In genomic region chr3:195245531-195245951, GRCh38 we compare ENCODE assay signal across 20 cellular contexts. TPM values are rescaled to one million over a fixed set of nuclear protein-coding genes. Genes with fewer than 3 reads are reported as not detected.
DNase-seq lines count a peak whose midpoint lies in the region; ATAC-seq and TF ChIP-seq lines count a peak whose summit lies in the region.
"Had no signal": no experiment of that assay in that cellular context is flagged by ENCODE, and none has a peak within 500 bp of the region (broad histone marks: within the 10 kb centered on the region; RNA-seq: fewer than 3 reads in every experiment).

No MANE protein-coding gene starts in this region.

- no peak for TF ChIP-seq POLR2A in sigmoid colon (IDR thresholded peaks at IDR 0.05)

- H3K9me3 ChIP-seq in SJCRH30 (replicated peaks) (no peaks in the 10 kb centered on the region), sigmoid colon (no peaks in the 10 kb centered on the region)
- H3K9me3 ChIP-seq: A549, Peyer's patch had no signal

- peaks cover 29% of the 10 kb centered on the region for H3K4me1 ChIP-seq in SJCRH30
- peaks cover 0 to 16% (median 11%) of the 10 kb centered on the region in 4 donors for H3K4me1 ChIP-seq in sigmoid colon
- H3K4me1 ChIP-seq: A549, Peyer's patch had no signal

- H3K36me3 ChIP-seq in SJCRH30 (no peaks in the 10 kb centered on the region; the same call in 1 of the 2 replicates), sigmoid colon (no peaks in the 10 kb centered on the region)
- H3K36me3 ChIP-seq: Peyer's patch had no signal

- intact Hi-C loops in sigmoid colon (cut with DNase I), result no loop called here

- peaks cover 7% of the 10 kb centered on the region for H3K36me3 Mint-ChIP-seq in activated T-helper 17 cell treated with anti-CD3 and anti-CD28 coated beads, Interleukin-2, amount 50 U/mL, for 72 hours (ENCODE audit: low read depth)

- H3K27ac ChIP-seq in SJCRH30 (peak overlapping the region; percentile 78), sigmoid colon (no peak overlapping the region)
- H3K27ac ChIP-seq: A549, Peyer's patch had no signal

- no peak overlapping the region for H3K4me3 Mint-ChIP-seq in activated T-helper 17 cell treated with anti-CD3 and anti-CD28 coated beads, Interleukin-2, amount 50 U/mL, for 72 hours
- H3K4me3 Mint-ChIP-seq: CD4-positive, alpha-beta memory T cell; HFFc6 had no signal

- H3K27me3 Mint-ChIP-seq in activated T-helper 17 cell treated with anti-CD3 and anti-CD28 coated beads, Interleukin-2, amount 50 U/mL, for 72 hours, result no peaks in the 10 kb centered on the region
- H3K27me3 Mint-ChIP-seq: CD4-positive, alpha-beta memory T cell had no signal

- H3K27me3 ChIP-seq in SJCRH30, result no peaks in the 10 kb centered on the region
- H3K27me3 ChIP-seq in sigmoid colon, result no peaks in the 10 kb centered on the region
- H3K27me3 ChIP-seq: Peyer's patch had no signal

- ATAC-seq in activated T-helper 17 cell treated with anti-CD3 and anti-CD28 coated beads, Interleukin-2, amount 50 U/mL, for 72 hours (replicated peaks), result no peak
- ATAC-seq in left lobe of liver (no peak), GM18909 (IDR thresholded peaks at IDR 0.05; ENCODE audit: poor library complexity, unreplicated experiment) (no peak)
- ATAC-seq: A549, HepG2 had no signal

- peaks cover 9% of the 10 kb centered on the region for H3K4me1 Mint-ChIP-seq in activated T-helper 17 cell treated with anti-CD3 and anti-CD28 coated beads, Interleukin-2, amount 50 U/mL, for 72 hours

- DNase-seq in SJCRH30 (peak; percentile 71 to 85), left lobe of liver (ENCODE audit: low spot score) (peak; percentile 37), DMS79 (lab: John Stamatoyannopoulos, UW) (no peak), DMS 273 (lab: John Stamatoyannopoulos, UW; ENCODE audit: unreplicated experiment) (no peak), sigmoid colon (no peak)
- DNase-seq in stimulated activated CD8-positive, alpha-beta memory T cell treated with anti-CD3 and anti-CD28 coated beads, Interleukin-4, amount 100 ng/mL, for 48 hours, result peak; percentile 19
- DNase-seq: CD4-positive, alpha-beta memory T cell; DMS53; H7; HFFc6; KBM-7; MV-4-11; NCI-H510A; NCI-H748 treated with DMSO at 0.1 percent for 48 hours; NK-92 treated with Interleukin-12 subunit alpha and Interleukin-12 subunit beta, amount 100 ng/mL, for 24 hours had no signal

- H3K9me3 Mint-ChIP-seq in activated T-helper 17 cell treated with anti-CD3 and anti-CD28 coated beads, Interleukin-2, amount 50 U/mL, for 72 hours, result no peaks in the 10 kb centered on the region
- H3K9me3 Mint-ChIP-seq: CD4-positive, alpha-beta memory T cell; HFFc6 had no signal

- H3K4me3 ChIP-seq in SJCRH30 (no peak overlapping the region), sigmoid colon (no peak overlapping the region)
- H3K4me3 ChIP-seq: A549, Peyer's patch had no signal

- TF ChIP-seq EP300 in sigmoid colon (IDR thresholded peaks at IDR 0.05), result no peak

- no peak for TF ChIP-seq CTCF in sigmoid colon (IDR thresholded peaks at IDR 0.05)

- 96 to 97% methylated on average over 16 of the region's 16 CpGs for WGBS in sigmoid colon, 2 donors

- H3K27ac Mint-ChIP-seq in activated T-helper 17 cell treated with anti-CD3 and anti-CD28 coated beads, Interleukin-2, amount 50 U/mL, for 72 hours, result peak overlapping the region; percentile 12
- H3K27ac Mint-ChIP-seq: HFFc6 had no signal

RNA-seq across cellular contexts. Expression of gene XXYLT1, which starts 25.4 kb away (rescaled TPM):
- 15.7 and 18.8 TPM in 2 replicates for total RNA-seq in SJCRH30 (2014; rRNA removed; shearing (Covaris generic))
- 1 to 10 TPM; 7.0 to 7.4 TPM for total RNA-seq in activated T-helper 17 cell treated with anti-CD3 and anti-CD28 coated beads, Interleukin-2, amount 50 U/mL, for 72 hours
- total RNA-seq in left lobe of liver, result 2.8 TPM
- total RNA-seq in sigmoid colon, result 10 to 100 TPM; 11.1 to 13.8 (median 11.7) TPM
- 1 to 10 TPM; 2.5 to 6.8 (median 3.0) TPM for polyA plus RNA-seq in sigmoid colon

Comparison
In these comparisons a context has a peak if more than half of its experiments do, and no peak if none do; other contexts are left out.
1. DNase-seq: peak in SJCRH30 (2 of 2), left lobe of liver (single experiment) and stimulated activated CD8-positive, alpha-beta memory T cell treated with anti-CD3 and anti-CD28 coated beads, Interleukin-4, amount 100 ng/mL, for 48 hours (single experiment); none in DMS79 (single experiment), DMS 273 (single experiment) and sigmoid colon (single experiment).